Comparison of ENCODE assay signal across 1 cellular context in the genomic region with DNA sequence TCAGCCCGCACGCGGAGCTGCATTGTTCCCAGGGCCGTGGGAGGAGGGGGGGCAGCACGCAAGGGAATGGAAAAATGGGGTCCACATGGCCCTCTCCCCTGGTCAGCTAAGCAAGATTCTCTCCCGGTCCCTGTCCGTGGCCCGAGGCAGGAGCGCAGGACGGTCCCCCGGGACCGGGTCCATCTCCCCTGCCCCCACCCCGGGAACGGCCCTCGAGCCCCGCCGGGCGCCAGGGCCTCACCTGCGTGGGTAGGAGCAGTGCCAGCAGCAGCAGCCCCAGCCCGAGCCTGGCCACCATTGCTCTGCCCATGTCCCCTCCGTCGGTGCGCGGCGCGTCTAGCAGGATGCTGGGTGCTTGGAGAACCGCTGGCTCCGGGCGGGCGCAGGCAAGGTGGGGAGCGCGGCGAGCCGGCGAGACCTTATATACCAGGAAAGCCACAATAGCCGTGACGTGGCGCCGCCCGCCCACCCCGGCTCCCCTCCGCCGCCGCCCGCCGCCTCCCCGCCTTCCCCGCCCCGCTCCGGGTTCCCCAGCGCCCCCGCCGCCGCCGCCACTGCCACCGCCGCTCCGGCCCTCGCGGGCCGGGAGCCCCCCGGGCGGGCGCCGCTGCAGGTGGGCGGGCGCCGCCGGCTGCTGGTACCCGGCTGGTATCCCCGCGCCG.
A peak's percentile ranks its signal among the peaks of the same experiment; 100 is the strongest.
TF ChIP-seq lines count a peak whose summit lies in the region.

A gene with protein sequence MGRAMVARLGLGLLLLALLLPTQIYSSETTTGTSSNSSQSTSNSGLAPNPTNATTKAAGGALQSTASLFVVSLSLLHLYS (minus strand): TSS at position 393 of the 662 bp plus-strand sequence. CDS start 83 bp downstream, at position 310.

TF ChIP-seq in HepG2, 621 proteins besides CTCF, POLR2A, EP300 and RAD21:
- TF ChIP-seq XBP1 (CRISPR knock-in tag; IDR thresholded peaks at IDR 0.05) = no peak
- no peak for TF ChIP-seq NONO (IDR thresholded peaks at IDR 0.05)
- 0 out of 2 replicates have a peak, but pooled peaks have one; percentile 5 for TF ChIP-seq NONO (CRISPR knock-in tag; conservative IDR thresholded peaks at IDR 0.05)
- TF ChIP-seq ZNF335 (CRISPR knock-in tag; IDR thresholded peaks at IDR 0.05) = no peak
- TF ChIP-seq ZNF777 (CRISPR knock-in tag; IDR thresholded peaks at IDR 0.05) = peak; percentile 95
- no peak for TF ChIP-seq ZNF530 (CRISPR knock-in tag; IDR thresholded peaks at IDR 0.05; ENCODE audit: low read depth)
- TF ChIP-seq, protein P1, sequence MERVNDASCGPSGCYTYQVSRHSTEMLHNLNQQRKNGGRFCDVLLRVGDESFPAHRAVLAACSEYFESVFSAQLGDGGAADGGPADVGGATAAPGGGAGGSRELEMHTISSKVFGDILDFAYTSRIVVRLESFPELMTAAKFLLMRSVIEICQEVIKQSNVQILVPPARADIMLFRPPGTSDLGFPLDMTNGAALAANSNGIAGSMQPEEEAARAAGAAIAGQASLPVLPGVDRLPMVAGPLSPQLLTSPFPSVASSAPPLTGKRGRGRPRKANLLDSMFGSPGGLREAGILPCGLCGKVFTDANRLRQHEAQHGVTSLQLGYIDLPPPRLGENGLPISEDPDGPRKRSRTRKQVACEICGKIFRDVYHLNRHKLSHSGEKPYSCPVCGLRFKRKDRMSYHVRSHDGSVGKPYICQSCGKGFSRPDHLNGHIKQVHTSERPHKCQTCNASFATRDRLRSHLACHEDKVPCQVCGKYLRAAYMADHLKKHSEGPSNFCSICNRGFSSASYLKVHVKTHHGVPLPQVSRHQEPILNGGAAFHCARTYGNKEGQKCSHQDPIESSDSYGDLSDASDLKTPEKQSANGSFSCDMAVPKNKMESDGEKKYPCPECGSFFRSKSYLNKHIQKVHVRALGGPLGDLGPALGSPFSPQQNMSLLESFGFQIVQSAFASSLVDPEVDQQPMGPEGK (CRISPR knock-in tag; IDR thresholded peaks at IDR 0.05) = peak; percentile 9; the same call in 1 of the 2 replicates
- no peak for TF ChIP-seq ZNF30 (CRISPR knock-in tag; IDR thresholded peaks at IDR 0.05)
- TF ChIP-seq, protein P2, sequence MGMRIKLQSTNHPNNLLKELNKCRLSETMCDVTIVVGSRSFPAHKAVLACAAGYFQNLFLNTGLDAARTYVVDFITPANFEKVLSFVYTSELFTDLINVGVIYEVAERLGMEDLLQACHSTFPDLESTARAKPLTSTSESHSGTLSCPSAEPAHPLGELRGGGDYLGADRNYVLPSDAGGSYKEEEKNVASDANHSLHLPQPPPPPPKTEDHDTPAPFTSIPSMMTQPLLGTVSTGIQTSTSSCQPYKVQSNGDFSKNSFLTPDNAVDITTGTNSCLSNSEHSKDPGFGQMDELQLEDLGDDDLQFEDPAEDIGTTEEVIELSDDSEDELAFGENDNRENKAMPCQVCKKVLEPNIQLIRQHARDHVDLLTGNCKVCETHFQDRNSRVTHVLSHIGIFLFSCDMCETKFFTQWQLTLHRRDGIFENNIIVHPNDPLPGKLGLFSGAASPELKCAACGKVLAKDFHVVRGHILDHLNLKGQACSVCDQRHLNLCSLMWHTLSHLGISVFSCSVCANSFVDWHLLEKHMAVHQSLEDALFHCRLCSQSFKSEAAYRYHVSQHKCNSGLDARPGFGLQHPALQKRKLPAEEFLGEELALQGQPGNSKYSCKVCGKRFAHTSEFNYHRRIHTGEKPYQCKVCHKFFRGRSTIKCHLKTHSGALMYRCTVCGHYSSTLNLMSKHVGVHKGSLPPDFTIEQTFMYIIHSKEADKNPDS (CRISPR knock-in tag; IDR thresholded peaks at IDR 0.05) = no peak
- no peak for TF ChIP-seq ZFP36L2 (CRISPR knock-in tag; IDR thresholded peaks at IDR 0.05)
- TF ChIP-seq BORCS8-MEF2B (CRISPR knock-in tag; IDR thresholded peaks at IDR 0.05) = 0 out of 2 replicates have a peak, but pooled peaks have one; percentile 2
